18 cellular contexts compared by ENCODE assay signal in the genomic region with DNA sequence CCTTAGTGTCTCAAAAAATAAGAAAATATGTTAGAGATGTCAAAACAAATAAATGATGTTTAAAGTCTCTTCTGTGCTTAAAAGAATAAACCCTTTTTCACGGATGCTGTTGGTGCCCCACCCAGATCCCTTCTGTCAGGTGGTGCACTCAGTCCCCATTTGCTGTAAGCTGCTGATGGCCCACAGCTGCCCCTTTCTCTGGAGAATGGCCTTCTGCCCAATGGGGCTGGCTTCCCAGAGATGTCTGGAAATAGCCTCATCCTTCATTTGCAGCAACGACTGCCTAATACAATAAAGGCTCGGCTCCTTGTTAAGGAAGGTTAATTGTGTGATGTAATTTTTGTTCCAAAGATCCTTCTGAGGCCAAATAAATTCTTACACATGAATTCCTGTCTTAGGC. TPM values are rescaled to one million over a fixed set of nuclear protein-coding genes. Genes with fewer than 3 reads are reported as not detected.
DNase-seq lines count a peak whose midpoint lies in the region; ATAC-seq and TF ChIP-seq lines count a peak whose summit lies in the region.
"Had no signal": no experiment of that assay in that cellular context is flagged by ENCODE, and none has a peak within 500 bp of the region (broad histone marks: within the 10 kb centered on the region; RNA-seq: fewer than 3 reads in every experiment).

No MANE protein-coding gene starts in this region.

- H3K27me3 ChIP-seq in right lobe of liver (no peaks in the 10 kb centered on the region), BE2C (no peaks in the 10 kb centered on the region)

- peak; percentile 59 for DNase-seq in glutamatergic neuron
- no peak for DNase-seq in right lobe of liver
- peak; percentile 68 for DNase-seq in myocyte (ENCODE audit: low read depth)
- no peak for DNase-seq in SW 1271 (lab: John Stamatoyannopoulos, UW)
- no peak for DNase-seq in T-helper 1 cell
- DNase-seq in BE2C: no peak
- no peak for DNase-seq in stimulated activated naive CD4-positive, alpha-beta T cell (lab: John Stamatoyannopoulos, UW)
- DNase-seq: 8988T; ACHN; AML-193; Caco-2; CD4-positive, alpha-beta memory T cell; DMS153; DND-41; H7 had no signal

- 42% methylated on average over 3 of the region's 3 CpGs for WGBS in right lobe of liver (ENCODE audit: insufficient coverage, low coverage, low lambda C conversion rate, missing lambda C conversion rate)

- H3K4me1 ChIP-seq in right lobe of liver (peaks cover 0 to 14% (median 0%) of the 10 kb centered on the region in 4 donors), BE2C (no peaks in the 10 kb centered on the region)
- H3K4me1 ChIP-seq: A549, Caco-2 had no signal

- H3K9me3 ChIP-seq in right lobe of liver (peaks cover 0 to 6% (median 0%) of the 10 kb centered on the region in 4 donors), BE2C (no peaks in the 10 kb centered on the region)

- intact Hi-C loops in right lobe of liver (cut with DNase I): no loop called here

- no peak for TF ChIP-seq POLR2A in right lobe of liver (IDR thresholded peaks at IDR 0.05)

- H3K36me3 ChIP-seq in right lobe of liver (no peaks in the 10 kb centered on the region), BE2C (no peaks in the 10 kb centered on the region)

- no peak for TF ChIP-seq CTCF in glutamatergic neuron (IDR thresholded peaks at IDR 0.05; ENCODE audit: partially characterized antibody, unreplicated experiment)
- no peak for TF ChIP-seq CTCF in right lobe of liver (IDR thresholded peaks at IDR 0.05)
- no peak for TF ChIP-seq CTCF in BE2C (IDR thresholded peaks at IDR 0.05; ENCODE audit: low read depth, low read length)

- ATAC-seq in right lobe of liver: no peak
- ATAC-seq: A549 had no signal

- H3K9me3 Mint-ChIP-seq in glutamatergic neuron (ENCODE audit: unreplicated experiment): peaks cover 2% of the 10 kb centered on the region

- H3K27ac ChIP-seq in right lobe of liver: peak overlapping the region; percentile 23 to 50 (median 44)
- H3K27ac ChIP-seq: A549, GM23248 had no signal

- peaks cover 9% of the 10 kb centered on the region for H3K4me1 Mint-ChIP-seq in glutamatergic neuron (ENCODE audit: low read depth, unreplicated experiment)
- H3K4me1 Mint-ChIP-seq: CD4-positive, alpha-beta memory T cell had no signal

- peak overlapping the region; percentile 46 for H3K4me3 Mint-ChIP-seq in glutamatergic neuron (ENCODE audit: unreplicated experiment)
- H3K4me3 Mint-ChIP-seq: CD4-positive, alpha-beta memory T cell had no signal

- H3K36me3 Mint-ChIP-seq in glutamatergic neuron (ENCODE audit: unreplicated experiment): no peaks in the 10 kb centered on the region

- H3K27me3 Mint-ChIP-seq in glutamatergic neuron (ENCODE audit: unreplicated experiment): peaks cover 10% of the 10 kb centered on the region

- peak overlapping the region; percentile 96 for H3K27ac Mint-ChIP-seq in glutamatergic neuron (ENCODE audit: unreplicated experiment)
- H3K27ac Mint-ChIP-seq: CD4-positive, alpha-beta memory T cell had no signal

- no peak overlapping the region for H3K4me3 ChIP-seq in right lobe of liver
- no peak overlapping the region for H3K4me3 ChIP-seq in BE2C (ENCODE audit: low read depth, low read length)
- H3K4me3 ChIP-seq: A549, GM23248 had no signal

RNA-seq across cellular contexts. Expression of gene ETNPPL, which starts 31.9 kb away (rescaled TPM):
- total RNA-seq in glutamatergic neuron (ENCODE audit: unreplicated experiment): not detected
- 100 to 1,000 TPM in 1 of 6 experiments, 10 to 100 TPM in 5; 15.7 to 125 (median 22.5) TPM for total RNA-seq in right lobe of liver
- total RNA-seq in myocyte: not detected in 2 replicates
- not detected for polyA plus RNA-seq in myocyte (2012)
- not detected for polyA plus RNA-seq in BE2C (2012; ENCODE audit: insufficient read depth, insufficient read length, low read depth)
- total RNA-seq: Caco-2; CD4-positive, alpha-beta memory T cell; GM23248 had no signal
- polyA plus RNA-seq: A549; BJ; CD4-positive, alpha-beta memory T cell; GM23248 had no signal

Comparison
In these comparisons a context has a peak if more than half of its experiments do, and no peak if none do; other contexts are left out.
1. DNase-seq: peak in glutamatergic neuron (single experiment) and myocyte (single experiment); none in right lobe of liver (0 of 3), SW 1271 (0 of 2), T-helper 1 cell (0 of 5), BE2C (single experiment) and stimulated activated naive CD4-positive, alpha-beta T cell (0 of 6).
2. RNA of gene ETNPPL, which starts 31.9 kb away (total RNA-seq): 15.7 to 125 TPM in right lobe of liver; not detected in glutamatergic neuron (single experiment) and not detected in myocyte; every median in the first group is over 10 times any median in the second.